ENCODE assay signal across 22 cellular contexts in the genomic region with DNA sequence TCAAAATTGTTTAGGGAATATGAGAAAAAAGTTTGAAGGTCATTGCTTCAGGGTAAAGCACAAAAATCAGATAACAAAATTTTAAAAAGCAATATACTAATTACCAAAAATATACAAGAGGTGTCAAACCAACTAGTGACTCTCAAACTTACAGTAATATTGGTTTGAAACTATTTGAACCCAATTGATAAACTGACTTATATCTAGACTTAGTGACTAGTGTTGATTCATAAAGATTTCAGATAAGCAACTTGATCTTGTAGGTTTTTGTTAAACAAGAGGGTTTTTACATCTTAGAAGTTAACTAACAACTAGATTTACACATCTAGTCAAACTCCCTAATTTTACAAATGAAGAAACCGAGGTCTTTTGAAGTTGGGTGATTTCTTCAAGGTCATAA.
"Had no signal": no experiment of that assay in that cellular context is flagged by ENCODE, and none has a peak within 500 bp of the region (broad histone marks: within the 10 kb centered on the region; RNA-seq: fewer than 3 reads in every experiment).

No MANE protein-coding gene starts in this region.

- H3K27ac ChIP-seq: heart left ventricle, psoas muscle, right lobe of liver, tibial nerve, upper lobe of right lung, vagina had no signal

- H3K4me3 Mint-ChIP-seq: nephron progenitor cell; stimulated activated naive B cell treated with anti-CD40 and anti-IgM and Interleukin-4, amounts not matched to agents 10 μg/mL and 1 μg/mL and 100 μg/mL, for 72 hours; stimulated activated naive CD8-positive, alpha-beta T cell treated with anti-CD3 and anti-CD28 coated beads, Interleukin-15, amount 100 ng/mL, for 72 hours had no signal

- FAIRE-seq: endometrium, frontal cortex had no signal

- H3K9me3 Mint-ChIP-seq: stimulated activated naive B cell treated with anti-CD40 and anti-IgM and Interleukin-4, amounts not matched to agents 10 μg/mL and 1 μg/mL and 100 μg/mL, for 72 hours; stimulated activated naive CD8-positive, alpha-beta T cell treated with anti-CD3 and anti-CD28 coated beads, Interleukin-15, amount 100 ng/mL, for 72 hours had no signal

- DNase-seq: effector memory CD4-positive, alpha-beta T cell; heart left ventricle; hippocampal formation; kidney glomerular epithelial cell; mammary epithelial cell; naive thymus-derived CD4-positive, alpha-beta T cell; nephron progenitor cell; psoas muscle; retina; right lobe of liver; stimulated activated CD4-positive, alpha-beta T cell treated with anti-CD3 and anti-CD28 coated beads, Interleukin-1b, Interleukin-23, amount 100 ng/mL, for 48 hours; stimulated activated CD4-positive, alpha-beta T cell treated with anti-CD3 and anti-CD28 coated beads, Interleukin-4, amount 100 ng/mL, for 24 hours; stimulated activated naive B cell treated with anti-CD40 and anti-IgM and Interleukin-4, amounts not matched to agents 10 μg/mL and 1 μg/mL and 100 μg/mL, for 72 hours; stimulated activated naive CD8-positive, alpha-beta T cell treated with anti-CD3 and anti-CD28 coated beads, Interleukin-15, amount 100 ng/mL, for 72 hours; testis; upper lobe of right lung had no signal

- H3K9me3 ChIP-seq: heart left ventricle, psoas muscle, right lobe of liver, testis, tibial nerve, upper lobe of right lung, vagina had no signal

- H3K27me3 ChIP-seq: heart left ventricle, right lobe of liver, testis, upper lobe of right lung, vagina had no signal

- H3K4me3 ChIP-seq: heart left ventricle, psoas muscle, right lobe of liver, testis, tibial nerve, upper lobe of right lung, vagina had no signal

- H3K27me3 Mint-ChIP-seq: naive thymus-derived CD4-positive, alpha-beta T cell; stimulated activated naive B cell treated with anti-CD40 and anti-IgM and Interleukin-4, amounts not matched to agents 10 μg/mL and 1 μg/mL and 100 μg/mL, for 72 hours; stimulated activated naive CD8-positive, alpha-beta T cell treated with anti-CD3 and anti-CD28 coated beads, Interleukin-15, amount 100 ng/mL, for 72 hours had no signal

- H3K4me1 ChIP-seq: psoas muscle, testis, tibial nerve, upper lobe of right lung, vagina had no signal

- H3K27ac Mint-ChIP-seq: nephron progenitor cell; stimulated activated naive B cell treated with anti-CD40 and anti-IgM and Interleukin-4, amounts not matched to agents 10 μg/mL and 1 μg/mL and 100 μg/mL, for 72 hours; stimulated activated naive CD8-positive, alpha-beta T cell treated with anti-CD3 and anti-CD28 coated beads, Interleukin-15, amount 100 ng/mL, for 72 hours had no signal

- ATAC-seq: esophagus mucosa; heart left ventricle; left lobe of liver; naive thymus-derived CD4-positive, alpha-beta T cell; psoas muscle; stimulated activated naive B cell treated with anti-CD40 and anti-IgM and Interleukin-4, amounts not matched to agents 10 μg/mL and 1 μg/mL and 100 μg/mL, for 72 hours; stimulated activated naive CD8-positive, alpha-beta T cell treated with anti-CD3 and anti-CD28 coated beads, Interleukin-15, amount 100 ng/mL, for 72 hours; upper lobe of right lung had no signal

- H3K36me3 ChIP-seq: heart left ventricle, right lobe of liver, tibial nerve, upper lobe of right lung, vagina had no signal
